In the genomic region with DNA sequence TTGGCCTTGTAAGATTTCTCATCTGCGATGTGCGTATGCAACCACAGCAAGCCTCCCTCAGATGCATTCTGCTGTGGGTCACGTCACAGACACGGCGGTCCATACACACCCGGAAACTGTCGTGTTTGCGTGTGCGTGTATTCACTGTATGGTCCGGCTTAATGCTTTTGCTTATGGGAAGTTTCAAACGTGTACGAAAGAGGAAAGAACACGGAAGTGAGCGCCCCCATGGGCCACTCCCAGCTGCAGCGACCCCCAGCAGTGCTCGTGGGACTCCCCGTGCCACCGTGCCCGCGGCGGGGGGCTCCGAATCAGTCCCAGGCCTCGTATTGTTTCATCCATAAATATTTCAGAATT, we compare ENCODE assay signal across 10 cellular contexts. TPM values are rescaled to one million over a fixed set of nuclear protein-coding genes. Genes with fewer than 3 reads are reported as not detected.
DNase-seq lines count a peak whose midpoint lies in the region; ATAC-seq and TF ChIP-seq lines count a peak whose summit lies in the region.
"Had no signal": no experiment of that assay in that cellular context is flagged by ENCODE, and none has a peak within 500 bp of the region (broad histone marks: within the 10 kb centered on the region; RNA-seq: fewer than 3 reads in every experiment).

No MANE protein-coding gene starts in this region.

- H3K4me3 Mint-ChIP-seq in activated T-cell treated with anti-CD3 and anti-CD28 coated beads, Interleukin-2, amount 50 U/mL, for 24 hours = peak overlapping the region; percentile 66

- peaks cover 12% of the 10 kb centered on the region for H3K27me3 Mint-ChIP-seq in activated T-cell treated with anti-CD3 and anti-CD28 coated beads, Interleukin-2, amount 50 U/mL, for 24 hours

- TF ChIP-seq POLR2A in suprapubic skin (IDR thresholded peaks at IDR 0.05) = no peak

- H3K4me1 Mint-ChIP-seq in activated T-cell treated with anti-CD3 and anti-CD28 coated beads, Interleukin-2, amount 50 U/mL, for 24 hours (ENCODE audit: low read depth) = peaks cover 34% of the 10 kb centered on the region

- H3K27ac Mint-ChIP-seq in activated T-cell treated with anti-CD3 and anti-CD28 coated beads, Interleukin-2, amount 50 U/mL, for 24 hours = peak overlapping the region; percentile 78

- peak overlapping the region; percentile 62 for H3K4me3 ChIP-seq in OCI-LY1 (ENCODE audit: low read depth, low read length, poor library complexity, severe bottlenecking)
- peak overlapping the region; percentile 50 for H3K4me3 ChIP-seq in fibroblast of villous mesenchyme (ENCODE audit: low read depth, low read length)
- H3K4me3 ChIP-seq in suprapubic skin = peak overlapping the region; percentile 8

- TF ChIP-seq CTCF in OCI-LY1 (IDR thresholded peaks at IDR 0.05; ENCODE audit: low read length) (peak; percentile 39), fibroblast of villous mesenchyme (IDR thresholded peaks at IDR 0.05; ENCODE audit: insufficient read depth, low read depth, low read length) (no peak), suprapubic skin (IDR thresholded peaks at IDR 0.05) (no peak)

- no peaks in the 10 kb centered on the region for H3K79me2 ChIP-seq in OCI-LY1 (ENCODE audit: insufficient read depth, low read length)

- H3K9me2 ChIP-seq in OCI-LY1 (ENCODE audit: low read depth, low read length) = no peaks in the 10 kb centered on the region

- H3K9ac ChIP-seq in OCI-LY1 (ENCODE audit: low read length) = peak overlapping the region; percentile 70

- H3K4me2 ChIP-seq in OCI-LY1 (ENCODE audit: low read length) = peak overlapping the region; percentile 89

- H3K36me3 Mint-ChIP-seq in activated T-cell treated with anti-CD3 and anti-CD28 coated beads, Interleukin-2, amount 50 U/mL, for 24 hours (ENCODE audit: low read depth) = no peaks in the 10 kb centered on the region

- 59% methylated on average over 23 of the region's 23 CpGs for WGBS in suprapubic skin

- peaks cover 34% of the 10 kb centered on the region for H3K4me1 ChIP-seq in OCI-LY1 (ENCODE audit: insufficient read depth, low read length, severe bottlenecking)
- peaks cover 5% of the 10 kb centered on the region for H3K4me1 ChIP-seq in suprapubic skin

- H3K27me3 ChIP-seq in OCI-LY1 (ENCODE audit: insufficient read depth, low read length) (no peaks in the 10 kb centered on the region), suprapubic skin (no peaks in the 10 kb centered on the region)

- peaks cover 4% of the 10 kb centered on the region; the same call in 1 of the 2 replicates for H3F3A ChIP-seq in OCI-LY1 (ENCODE audit: insufficient read depth, low read length)

- H2AFZ ChIP-seq in OCI-LY1 (ENCODE audit: low read length) = peak overlapping the region; percentile 61

- no peak for TF ChIP-seq EP300 in suprapubic skin (IDR thresholded peaks at IDR 0.05)

- no peaks in the 10 kb centered on the region for H3K9me3 Mint-ChIP-seq in activated T-cell treated with anti-CD3 and anti-CD28 coated beads, Interleukin-2, amount 50 U/mL, for 24 hours

- H3K36me3 ChIP-seq in OCI-LY1 (ENCODE audit: insufficient read depth, low read length) = no peaks in the 10 kb centered on the region
- peaks cover 29% of the 10 kb centered on the region for H3K36me3 ChIP-seq in suprapubic skin

- DNase-seq in activated T-cell treated with anti-CD3 and anti-CD28 coated beads, Interleukin-2, amount 50 U/mL, for 24 hours = no peak
- DNase-seq in activated T-cell treated with anti-CD3 and anti-CD28 coated beads for 4 hours (no peak), fibroblast of villous mesenchyme (ENCODE audit: low read depth) (no peak), suprapubic skin (ENCODE audit: low spot score in 2 of 2) (no peak), NCI-H345 treated with DMSO at 0.1 percent for 48 hours (lab: John Stamatoyannopoulos, UW; ENCODE audit: unreplicated experiment) (no peak), CD1c-positive myeloid dendritic cell (ENCODE audit: extremely low spot score) (no peak)

- H3K27ac ChIP-seq in OCI-LY1 (ENCODE audit: low read depth, low read length, poor library complexity, severe bottlenecking) (peak overlapping the region; percentile 64), suprapubic skin (no peak overlapping the region)
- H3K27ac ChIP-seq: epithelial cell of prostate, HL-60 had no signal

- ATAC-seq in HG03521 (IDR thresholded peaks at IDR 0.05; ENCODE audit: unreplicated experiment) = no peak

- H3K9me3 ChIP-seq in OCI-LY1 (ENCODE audit: low read length) = no peaks in the 10 kb centered on the region
- H3K9me3 ChIP-seq in suprapubic skin = no peaks in the 10 kb centered on the region

- no peaks in the 10 kb centered on the region for H4K20me1 ChIP-seq in OCI-LY1 (ENCODE audit: insufficient read depth, low read length)

RNA-seq across cellular contexts. Expression of a gene that starts 10.2 kb away (rescaled TPM):
- total RNA-seq in fibroblast of villous mesenchyme (0.86 and 0.97 TPM in 2 replicates), suprapubic skin (10 to 100 TPM; 32.6 to 75.6 (median 46.9) TPM)

RNA-seq across cellular contexts. Expression of a gene that starts 25.9 kb away (rescaled TPM):
- 12.6 and 17.3 TPM in 2 replicates for total RNA-seq in fibroblast of villous mesenchyme
- total RNA-seq in suprapubic skin = 10 to 100 TPM; 19.9 to 55.4 (median 27.6) TPM

Comparison
In these comparisons a context has a peak if more than half of its experiments do, and no peak if none do; other contexts are left out.
1. H3K4me3 ChIP-seq: peak in every context shown above with its lines; median percentile 62 in OCI-LY1; 50 in fibroblast of villous mesenchyme; 8 in suprapubic skin.
2. RNA of a gene that starts 10.2 kb away (total RNA-seq): 32.6 to 75.6 TPM in suprapubic skin; 0.86 to 0.97 TPM in fibroblast of villous mesenchyme; every median in the first group is over 10 times any median in the second.